In the genomic region with DNA sequence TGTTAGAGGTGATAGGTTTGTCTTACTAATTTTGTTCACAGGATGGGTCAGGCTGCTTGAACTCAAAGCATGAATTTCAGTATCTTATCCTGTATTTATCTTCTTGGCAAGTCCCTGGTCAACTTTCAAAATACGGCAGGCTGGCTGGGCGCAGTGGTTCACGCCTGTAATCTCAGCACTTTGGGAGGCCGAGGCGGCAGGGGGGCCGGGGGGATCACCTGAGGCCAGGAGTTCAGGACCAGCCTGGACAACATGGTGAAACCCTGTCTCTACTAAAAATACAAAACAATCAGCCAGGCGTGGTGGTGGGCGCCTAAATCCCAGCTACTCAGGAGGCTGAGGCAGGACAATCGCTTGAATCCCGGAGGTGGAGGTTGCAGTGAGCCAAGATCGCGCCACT, we compare ENCODE assay signal across 17 cellular contexts.
"Had no signal": no experiment of that assay in that cellular context is flagged by ENCODE, and none has a peak within 500 bp of the region (broad histone marks: within the 10 kb centered on the region; RNA-seq: fewer than 3 reads in every experiment).

No MANE protein-coding gene starts in this region.

- H3K9me3 ChIP-seq: adrenal gland, breast epithelium, esophagus squamous epithelium, heart right ventricle, neutrophil, pancreas, spleen had no signal

- H3K27ac ChIP-seq: breast epithelium, esophagus squamous epithelium, neutrophil, pancreas, spleen had no signal

- H3K4me1 Mint-ChIP-seq: natural killer cell had no signal

- H3K27me3 ChIP-seq: adrenal gland, breast epithelium, esophagus squamous epithelium, heart right ventricle, neutrophil, pancreas, spleen had no signal

- H3K9me3 Mint-ChIP-seq: activated naive CD4-positive, alpha-beta T cell treated with anti-CD3 and anti-CD28 coated beads for 36 hours; activated T-helper 2 cell treated with anti-CD3 and anti-CD28 coated beads, Interferon-gamma antibody, Interleukin-2, Interleukin-4, amounts not matched to agents 10 μg/mL and 5 μg/mL and 100 μg/mL, durations not matched to agents 14 hours and 24 hours and 36 hours; natural killer cell had no signal

- H3K4me3 ChIP-seq: adrenal gland, breast epithelium, esophagus squamous epithelium, heart right ventricle, pancreas, spleen had no signal

- H3K36me3 ChIP-seq: breast epithelium had no signal

- H3K4me1 ChIP-seq: breast epithelium, pancreas had no signal

- ATAC-seq: natural killer cell, pancreas had no signal

- H3K4me3 Mint-ChIP-seq: activated naive CD4-positive, alpha-beta T cell treated with anti-CD3 and anti-CD28 coated beads for 36 hours; natural killer cell had no signal

- DNase-seq: activated CD4-positive, alpha-beta T cell treated with anti-CD3 and anti-CD28 coated beads, Interleukin-2, amount 50 U/mL, for 1 hour; activated naive CD4-positive, alpha-beta T cell treated with anti-CD3 and anti-CD28 coated beads for 36 hours; adrenal gland; dermis blood vessel endothelial cell; effector memory CD4-positive, alpha-beta T cell; esophagus squamous epithelium; heart right ventricle; natural killer cell; pancreas; spleen; stimulated activated CD4-positive, alpha-beta T cell treated with anti-CD3 and anti-CD28 coated beads, Interleukin-4, amount 100 ng/mL, for 4 hours; stimulated activated naive CD4-positive, alpha-beta T cell; T1000; trophoblast cell had no signal

- H3K27ac Mint-ChIP-seq: activated naive CD4-positive, alpha-beta T cell treated with anti-CD3 and anti-CD28 coated beads for 36 hours; activated T-helper 2 cell treated with anti-CD3 and anti-CD28 coated beads, Interferon-gamma antibody, Interleukin-2, Interleukin-4, amounts not matched to agents 10 μg/mL and 5 μg/mL and 100 μg/mL, durations not matched to agents 14 hours and 24 hours and 36 hours had no signal
